In the genomic region with DNA sequence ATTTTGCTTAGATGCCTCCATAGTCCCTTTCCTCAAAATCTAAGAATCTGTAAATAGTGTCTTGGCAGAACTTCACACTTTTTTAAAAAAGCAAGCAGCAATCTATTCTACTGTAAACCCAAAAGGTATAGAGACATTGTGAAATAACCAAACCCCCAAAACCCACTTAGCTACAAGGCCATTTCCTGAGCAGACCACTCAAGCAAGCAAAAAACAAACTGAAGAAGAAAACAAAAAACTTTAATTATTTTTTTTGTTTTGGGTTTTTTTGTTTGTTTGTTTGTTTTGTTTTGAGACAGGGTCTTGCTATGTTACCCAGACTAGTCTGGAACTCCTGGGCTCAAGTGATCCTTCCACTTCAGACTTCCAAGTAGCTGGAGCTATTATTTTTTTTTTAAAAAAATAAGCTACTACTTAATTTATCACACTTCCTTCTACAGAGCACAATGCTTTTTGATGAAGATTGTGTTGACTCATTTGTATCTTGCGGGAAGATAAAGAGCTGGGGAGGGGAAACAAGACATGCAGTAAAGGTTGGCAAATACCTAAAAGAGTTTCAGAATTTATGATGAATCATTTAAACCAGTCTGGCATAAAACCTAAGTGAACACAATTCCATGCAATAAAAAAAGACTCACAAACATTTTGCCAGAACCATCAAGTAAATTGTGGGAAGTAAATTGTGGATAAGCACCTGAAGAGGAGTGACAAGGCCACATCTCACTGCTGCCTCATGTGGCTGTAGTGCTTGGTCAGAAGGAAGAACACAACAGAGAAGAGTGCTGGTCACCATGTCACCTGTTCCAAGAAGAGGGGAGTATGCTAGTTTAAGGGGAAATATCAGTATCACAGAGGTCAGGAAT, we compare ENCODE assay signal across 8 cellular contexts. TPM values are rescaled to one million over a fixed set of nuclear protein-coding genes. Genes with fewer than 3 reads are reported as not detected.
DNase-seq lines count a peak whose midpoint lies in the region; ATAC-seq and TF ChIP-seq lines count a peak whose summit lies in the region.

No MANE protein-coding gene starts in this region.

- no peaks in the 10 kb centered on the region for H3K79me2 ChIP-seq in SK-N-SH (ENCODE audit: insufficient read depth)

- H2AFZ ChIP-seq in SK-N-SH (ENCODE audit: low read depth) = 0 out of 2 replicates have a peak overlapping the region, but pooled peaks have one; percentile 4

- H3K9ac ChIP-seq in SK-N-SH = no peak overlapping the region

- peak; percentile 34 for ATAC-seq in HG03066 (IDR thresholded peaks at IDR 0.05; ENCODE audit: low read depth, unreplicated experiment)

- H3F3A ChIP-seq in SK-N-SH (replicated peaks; ENCODE audit: insufficient read depth) = no peaks in the 10 kb centered on the region

- H3K36me3 ChIP-seq in SK-N-SH (replicated peaks in 1 of 2; ENCODE audit: control insufficient read depth in 1 of 2, insufficient read depth in 2 of 2, low read length in 1 of 2) = no peaks in the 10 kb centered on the region

- no peak overlapping the region for H3K4me2 ChIP-seq in SK-N-SH

- H3K27ac ChIP-seq in SK-N-SH (ENCODE audit: low read depth in 2 of 2, low read length in 1 of 2) = no peak overlapping the region

- TF ChIP-seq EP300 in SK-N-SH (IDR thresholded peaks at IDR 0.05; ENCODE audit: borderline replicate concordance in 1 of 2, low read depth in 1 of 2, low read length in 1 of 2) = no peak

- POLR2A ChIA-PET in SK-N-SH (lab: Yijun Ruan, JAX) = no interaction called here

- H3K4me3 ChIP-seq in SK-N-SH (ENCODE audit: low read depth in 2 of 2, low read length in 1 of 2) (no peak overlapping the region), fibroblast of pulmonary artery (replicated peaks; ENCODE audit: low read depth, low read length) (no peak overlapping the region)

- H3K9me2 ChIP-seq in SK-N-SH = no peaks in the 10 kb centered on the region

- TF ChIP-seq CTCF in SK-N-SH (IDR thresholded peaks at IDR 0.05) = peak; percentile 34
- TF ChIP-seq CTCF in fibroblast of pulmonary artery (IDR thresholded peaks at IDR 0.05; ENCODE audit: low read length, missing control alignments) = peak; percentile 49

- 94% methylated on average over 1 of the region's 1 CpG for WGBS in SK-N-SH (ENCODE audit: low lambda C conversion rate)

- TF ChIP-seq RAD21 in SK-N-SH (IDR thresholded peaks at IDR 0.05; ENCODE audit: low read length) = no peak

- no peaks in the 10 kb centered on the region for H3K9me3 ChIP-seq in SK-N-SH

- H3K4me1 ChIP-seq in SK-N-SH (ENCODE audit: control insufficient read depth in 1 of 2, insufficient read depth in 2 of 2, low read depth in 1 of 2, low read length in 1 of 2) = 0 out of 4 replicates have a peak, but pooled peaks cover 0 to 4% of the 10 kb centered on the region in 2 experiments

- CTCF ChIA-PET in SK-N-SH (lab: Yijun Ruan, JAX) = interaction anchor here (0.6 to 1.0 kb wide), 3 partner anchors 8 to 939 kb away, joined by 3 to 4 read pairs (median 3); no protein-coding TSS in a partner anchor

- no peaks in the 10 kb centered on the region for H3K27me3 ChIP-seq in SK-N-SH (ENCODE audit: insufficient read depth)

- DNase-seq in DMS 273 (lab: John Stamatoyannopoulos, UW; ENCODE audit: unreplicated experiment) = peak; percentile 9
- DNase-seq in DMS 273 treated with DMSO at 0.1 percent for 48 hours (lab: John Stamatoyannopoulos, UW) = no peak
- DNase-seq in SK-N-SH = no peak
- peak; percentile 59 for DNase-seq in fibroblast of pulmonary artery (ENCODE audit: low read depth)
- DNase-seq in NCI-H345 treated with DMSO at 0.1 percent for 48 hours (lab: John Stamatoyannopoulos, UW; ENCODE audit: unreplicated experiment) = no peak
- DNase-seq in NCI-H1436 treated with DMSO at 0.1 percent for 48 hours (lab: John Stamatoyannopoulos, UW) = no peak
- DNase-seq in NCI-H1694 (lab: John Stamatoyannopoulos, UW) = no peak

- H4K20me1 ChIP-seq in SK-N-SH (ENCODE audit: insufficient read depth) = no peaks in the 10 kb centered on the region

TF ChIP-seq in SK-N-SH, 30 proteins besides CTCF, POLR2A, EP300 and RAD21:
- TF ChIP-seq, protein P1, sequence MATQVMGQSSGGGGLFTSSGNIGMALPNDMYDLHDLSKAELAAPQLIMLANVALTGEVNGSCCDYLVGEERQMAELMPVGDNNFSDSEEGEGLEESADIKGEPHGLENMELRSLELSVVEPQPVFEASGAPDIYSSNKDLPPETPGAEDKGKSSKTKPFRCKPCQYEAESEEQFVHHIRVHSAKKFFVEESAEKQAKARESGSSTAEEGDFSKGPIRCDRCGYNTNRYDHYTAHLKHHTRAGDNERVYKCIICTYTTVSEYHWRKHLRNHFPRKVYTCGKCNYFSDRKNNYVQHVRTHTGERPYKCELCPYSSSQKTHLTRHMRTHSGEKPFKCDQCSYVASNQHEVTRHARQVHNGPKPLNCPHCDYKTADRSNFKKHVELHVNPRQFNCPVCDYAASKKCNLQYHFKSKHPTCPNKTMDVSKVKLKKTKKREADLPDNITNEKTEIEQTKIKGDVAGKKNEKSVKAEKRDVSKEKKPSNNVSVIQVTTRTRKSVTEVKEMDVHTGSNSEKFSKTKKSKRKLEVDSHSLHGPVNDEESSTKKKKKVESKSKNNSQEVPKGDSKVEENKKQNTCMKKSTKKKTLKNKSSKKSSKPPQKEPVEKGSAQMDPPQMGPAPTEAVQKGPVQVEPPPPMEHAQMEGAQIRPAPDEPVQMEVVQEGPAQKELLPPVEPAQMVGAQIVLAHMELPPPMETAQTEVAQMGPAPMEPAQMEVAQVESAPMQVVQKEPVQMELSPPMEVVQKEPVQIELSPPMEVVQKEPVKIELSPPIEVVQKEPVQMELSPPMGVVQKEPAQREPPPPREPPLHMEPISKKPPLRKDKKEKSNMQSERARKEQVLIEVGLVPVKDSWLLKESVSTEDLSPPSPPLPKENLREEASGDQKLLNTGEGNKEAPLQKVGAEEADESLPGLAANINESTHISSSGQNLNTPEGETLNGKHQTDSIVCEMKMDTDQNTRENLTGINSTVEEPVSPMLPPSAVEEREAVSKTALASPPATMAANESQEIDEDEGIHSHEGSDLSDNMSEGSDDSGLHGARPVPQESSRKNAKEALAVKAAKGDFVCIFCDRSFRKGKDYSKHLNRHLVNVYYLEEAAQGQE (IDR thresholded peaks at IDR 0.05; ENCODE audit: low read depth, low read length) = no peak
- TF ChIP-seq FOSL2 (IDR thresholded peaks at IDR 0.05; ENCODE audit: borderline replicate concordance, low read depth) = no peak

RNA-seq across cellular contexts. Expression of a gene that starts 2.7 kb away (rescaled TPM):
- 0.12 and 0.16 TPM in 2 replicates for polyA plus RNA-seq in SK-N-SH (2012; rRNA removed)
- 0.18 and 0.30 TPM in 2 replicates for polyA plus RNA-seq in SK-N-SH (2012; cell fraction: cytosol; rRNA removed)
- 0.13 and 0.36 TPM in 2 replicates for polyA plus RNA-seq in SK-N-SH (2012; cell fraction: nucleus; rRNA removed)

RNA-seq across cellular contexts. Expression of a gene that starts 13.1 kb away (rescaled TPM):
- 0.02 and 0.05 TPM in 2 replicates for polyA plus RNA-seq in SK-N-SH (2012; rRNA removed)
- under 0.01 and 0.01 TPM in 2 replicates for polyA plus RNA-seq in SK-N-SH (2012; cell fraction: cytosol; rRNA removed)
- polyA plus RNA-seq in SK-N-SH (2012; cell fraction: nucleus; rRNA removed) = 0.42 and 0.66 TPM in 2 replicates

RNA-seq across cellular contexts. Expression of a gene that starts 30.4 kb away (rescaled TPM):
- 11.5 and 16.8 TPM in 2 replicates for polyA plus RNA-seq in SK-N-SH (2012; rRNA removed)
- 7.7 and 8.1 TPM in 2 replicates for polyA plus RNA-seq in SK-N-SH (2012; cell fraction: cytosol; rRNA removed)
- polyA plus RNA-seq in SK-N-SH (2012; cell fraction: nucleus; rRNA removed) = 41.9 and 60.0 TPM in 2 replicates

RNA-seq across cellular contexts. Expression of a gene that starts 30.9 kb away (rescaled TPM):
- 3.0 and 3.3 TPM in 2 replicates for polyA plus RNA-seq in SK-N-SH (2012; rRNA removed)
- polyA plus RNA-seq in SK-N-SH (2012; cell fraction: cytosol; rRNA removed) = 2.6 and 3.3 TPM in 2 replicates
- 1.3 and 1.5 TPM in 2 replicates for polyA plus RNA-seq in SK-N-SH (2012; cell fraction: nucleus; rRNA removed)

RNA-seq across cellular contexts. Expression of a gene that starts 54.9 kb away (rescaled TPM):
- 7.1 and 10.1 TPM in 2 replicates for polyA plus RNA-seq in SK-N-SH (2012; rRNA removed)
- polyA plus RNA-seq in SK-N-SH (2012; cell fraction: cytosol; rRNA removed) = 7.2 and 8.1 TPM in 2 replicates
- 10.4 and 18.9 TPM in 2 replicates for polyA plus RNA-seq in SK-N-SH (2012; cell fraction: nucleus; rRNA removed)

Comparison
In these comparisons a context has a peak if more than half of its experiments do, and no peak if none do; other contexts are left out.
1. DNase-seq: peak in DMS 273 (single experiment) and fibroblast of pulmonary artery (single experiment); none in DMS 273 treated with DMSO at 0.1 percent for 48 hours (single experiment), SK-N-SH (single experiment), NCI-H345 treated with DMSO at 0.1 percent for 48 hours (single experiment), NCI-H1436 treated with DMSO at 0.1 percent for 48 hours (single experiment) and NCI-H1694 (single experiment).